ENCODE assay signal across 17 cellular contexts in the genomic region with DNA sequence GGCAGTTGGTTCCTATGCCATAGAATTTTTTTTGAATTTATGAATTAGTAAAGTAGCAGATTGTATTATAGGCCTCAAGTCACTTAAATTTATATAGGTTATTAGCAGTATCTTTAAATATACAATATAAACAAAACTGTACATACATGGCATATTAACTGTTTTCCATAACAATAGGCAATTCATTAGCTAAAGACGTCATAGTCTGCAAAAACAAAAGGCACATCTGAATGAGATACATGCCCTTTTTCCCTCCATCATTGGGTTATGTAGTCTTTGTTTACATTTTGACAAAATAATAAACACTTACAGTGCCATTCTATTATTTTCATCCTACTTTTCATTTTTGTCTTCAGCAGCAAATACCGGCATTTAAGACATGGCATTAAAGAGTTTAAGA. TPM values are rescaled to one million over a fixed set of nuclear protein-coding genes. Genes with fewer than 3 reads are reported as not detected.
DNase-seq lines count a peak whose midpoint lies in the region; ATAC-seq and TF ChIP-seq lines count a peak whose summit lies in the region.
"Had no signal": no experiment of that assay in that cellular context is flagged by ENCODE, and none has a peak within 500 bp of the region (broad histone marks: within the 10 kb centered on the region; RNA-seq: fewer than 3 reads in every experiment).

No MANE protein-coding gene starts in this region.

- ATAC-seq in upper lobe of left lung (ENCODE audit: low FRiP score in 2 of 2) (no peak), HG03045 (IDR thresholded peaks at IDR 0.05; ENCODE audit: unreplicated experiment) (no peak)
- ATAC-seq: stimulated activated naive B cell treated with anti-CD40 and anti-IgM and Interleukin-4, amounts not matched to agents 10 μg/mL and 1 μg/mL and 100 μg/mL, for 72 hours had no signal

- no peaks in the 10 kb centered on the region for H3K9me3 ChIP-seq in upper lobe of left lung
- no peaks in the 10 kb centered on the region for H3K9me3 ChIP-seq in MM.1S (replicated peaks; ENCODE audit: insufficient read depth, low read length)
- H3K9me3 ChIP-seq: mucosa of descending colon had no signal

- H3K27me3 ChIP-seq in upper lobe of left lung, result no peaks in the 10 kb centered on the region
- H3K27me3 ChIP-seq in MM.1S (replicated peaks; ENCODE audit: insufficient read depth, low read length), result no peaks in the 10 kb centered on the region

- no peak for DNase-seq in activated naive CD4-positive, alpha-beta T cell treated with anti-CD3 and anti-CD28 coated beads, Interleukin-2, amount 10 ng/mL, durations not matched to agents 7 days and 5 days
- DNase-seq in activated naive CD4-positive, alpha-beta T cell treated with Interleukin-2 at 50 U/mL for 16 hours, result no peak
- DNase-seq in upper lobe of left lung (no peak), MM.1S (no peak), DMS114 treated with DMSO at 0.1 percent for 48 hours (lab: John Stamatoyannopoulos, UW; ENCODE audit: unreplicated experiment) (no peak)
- DNase-seq: activated T-cell treated with anti-CD3 and anti-CD28 coated beads, Interleukin-2, amount 50 U/mL, for 1 hour; amniotic stem cell; COR-L47; GOT3; KBM-7; mucosa of descending colon; NCI-H1417 treated with DMSO at 0.1 percent for 48 hours; stimulated activated naive B cell treated with anti-CD40 and anti-IgM and Interleukin-4, amounts not matched to agents 10 μg/mL and 1 μg/mL and 100 μg/mL, for 72 hours had no signal

- 75 to 81% methylated on average over 2 of the region's 2 CpGs for WGBS in upper lobe of left lung, 2 donors

- no peak overlapping the region for H2AFZ ChIP-seq in MM.1S (ENCODE audit: low read length)

- CTCF ChIA-PET in activated naive CD4-positive, alpha-beta T cell treated with anti-CD3 and anti-CD28 coated beads, Interleukin-2, amount 10 ng/mL, durations not matched to agents 7 days and 5 days (lab: Charles Lee), result interaction anchor here (0.6 to 1.7 kb wide), 6 partner anchors 61 to 265 kb away, joined by 3 to 6 read pairs (median 4); a partner anchor contains a TSS

- TF ChIP-seq POLR2A in upper lobe of left lung (IDR thresholded peaks at IDR 0.05), result no peak

- TF ChIP-seq CTCF in nephron (IDR thresholded peaks at IDR 0.05; ENCODE audit: unreplicated experiment in 3 of 3) (no peak), upper lobe of left lung (IDR thresholded peaks at IDR 0.05) (no peak), MM.1S (IDR thresholded peaks at IDR 0.05; ENCODE audit: low read length) (no peak)

- peak overlapping the region; percentile 3 for H3K27ac Mint-ChIP-seq in activated naive CD4-positive, alpha-beta T cell treated with anti-CD3 and anti-CD28 coated beads, Interleukin-2, amount 10 ng/mL, durations not matched to agents 7 days and 5 days
- peak overlapping the region; percentile 98 to 99 (median 98) for H3K27ac Mint-ChIP-seq in nephron

- no peaks in the 10 kb centered on the region for H3K27me3 Mint-ChIP-seq in activated naive CD4-positive, alpha-beta T cell treated with anti-CD3 and anti-CD28 coated beads, Interleukin-2, amount 10 ng/mL, durations not matched to agents 7 days and 5 days
- H3K27me3 Mint-ChIP-seq in nephron (ENCODE audit: low read depth), result no peaks in the 10 kb centered on the region
- H3K27me3 Mint-ChIP-seq: dendritic cell treated with granulocyte-macrophage colony-stimulating factor and Interleukin-4, amounts not matched to agents 40 ng/mL and 50 ng/mL, for 4 days; stimulated activated naive B cell treated with anti-CD40 and anti-IgM and Interleukin-4, amounts not matched to agents 10 μg/mL and 1 μg/mL and 100 μg/mL, for 72 hours had no signal

- peaks cover 17 to 23% (median 21%) of the 10 kb centered on the region in 4 donors for H3K4me1 ChIP-seq in upper lobe of left lung
- 0 out of 2 replicates have a peak, but pooled peaks cover 4% of the 10 kb centered on the region for H3K4me1 ChIP-seq in MM.1S (ENCODE audit: low read length)

- no peak for TF ChIP-seq EP300 in upper lobe of left lung (IDR thresholded peaks at IDR 0.05)

- H3K27ac ChIP-seq in cingulate gyrus (ENCODE audit: low read depth, low read length), result peak overlapping the region; percentile 96
- H3K27ac ChIP-seq in upper lobe of left lung, result peak overlapping the region; percentile 88 to 94 (median 90)
- no peak overlapping the region for H3K27ac ChIP-seq in MM.1S (ENCODE audit: low read length)

- no peak overlapping the region for H3K4me2 ChIP-seq in MM.1S (ENCODE audit: low read depth, low read length)

- H3K4me3 ChIP-seq in upper lobe of left lung, result no peak overlapping the region
- no peak overlapping the region for H3K4me3 ChIP-seq in MM.1S (ENCODE audit: low read length)
- H3K4me3 ChIP-seq: mucosa of descending colon had no signal

- no peak overlapping the region for H3K9ac ChIP-seq in MM.1S (ENCODE audit: low read length)

- H3K4me3 Mint-ChIP-seq in activated naive CD4-positive, alpha-beta T cell treated with anti-CD3 and anti-CD28 coated beads, Interleukin-2, amount 10 ng/mL, durations not matched to agents 7 days and 5 days, result no peak overlapping the region
- H3K4me3 Mint-ChIP-seq in nephron, result peak overlapping the region; percentile 48 to 60 (median 56)

- no peaks in the 10 kb centered on the region for H4K20me1 ChIP-seq in MM.1S (ENCODE audit: insufficient read depth, low read length)

- H3K36me3 ChIP-seq in upper lobe of left lung, result peaks cover 2 to 46% (median 14%) of the 10 kb centered on the region in 4 donors
- H3K36me3 ChIP-seq in MM.1S (replicated peaks; ENCODE audit: insufficient read depth, low read length), result no peaks in the 10 kb centered on the region

- H3F3A ChIP-seq in MM.1S (ENCODE audit: insufficient read depth, low read length), result peaks cover 7% of the 10 kb centered on the region

- peaks cover 29% of the 10 kb centered on the region for H3K79me2 ChIP-seq in MM.1S (ENCODE audit: low read length)

- no peaks in the 10 kb centered on the region for H3K9me3 Mint-ChIP-seq in activated naive CD4-positive, alpha-beta T cell treated with anti-CD3 and anti-CD28 coated beads, Interleukin-2, amount 10 ng/mL, durations not matched to agents 7 days and 5 days
- no peaks in the 10 kb centered on the region for H3K9me3 Mint-ChIP-seq in nephron
- H3K9me3 Mint-ChIP-seq: dendritic cell treated with granulocyte-macrophage colony-stimulating factor and Interleukin-4, amounts not matched to agents 40 ng/mL and 50 ng/mL, for 4 days; stimulated activated naive B cell treated with anti-CD40 and anti-IgM and Interleukin-4, amounts not matched to agents 10 μg/mL and 1 μg/mL and 100 μg/mL, for 72 hours had no signal

- no peaks in the 10 kb centered on the region for H3K9me2 ChIP-seq in MM.1S (replicated peaks; ENCODE audit: insufficient read depth, low read length)

- peaks cover 27% of the 10 kb centered on the region for H3K36me3 Mint-ChIP-seq in activated naive CD4-positive, alpha-beta T cell treated with anti-CD3 and anti-CD28 coated beads, Interleukin-2, amount 10 ng/mL, durations not matched to agents 7 days and 5 days
- H3K36me3 Mint-ChIP-seq in nephron (ENCODE audit: low read depth), result peaks cover 57% of the 10 kb centered on the region

- peaks cover 39% of the 10 kb centered on the region for H3K4me1 Mint-ChIP-seq in activated naive CD4-positive, alpha-beta T cell treated with anti-CD3 and anti-CD28 coated beads, Interleukin-2, amount 10 ng/mL, durations not matched to agents 7 days and 5 days
- H3K4me1 Mint-ChIP-seq in nephron, result peaks cover 18% of the 10 kb centered on the region

RNA-seq across cellular contexts. Expression of a gene that starts 1.1 kb away (rescaled TPM):
- 1 to 10 TPM; 3.0 to 9.9 (median 5.9) TPM for total RNA-seq in upper lobe of left lung
